19 cellular contexts compared by ENCODE assay signal in the genomic region with DNA sequence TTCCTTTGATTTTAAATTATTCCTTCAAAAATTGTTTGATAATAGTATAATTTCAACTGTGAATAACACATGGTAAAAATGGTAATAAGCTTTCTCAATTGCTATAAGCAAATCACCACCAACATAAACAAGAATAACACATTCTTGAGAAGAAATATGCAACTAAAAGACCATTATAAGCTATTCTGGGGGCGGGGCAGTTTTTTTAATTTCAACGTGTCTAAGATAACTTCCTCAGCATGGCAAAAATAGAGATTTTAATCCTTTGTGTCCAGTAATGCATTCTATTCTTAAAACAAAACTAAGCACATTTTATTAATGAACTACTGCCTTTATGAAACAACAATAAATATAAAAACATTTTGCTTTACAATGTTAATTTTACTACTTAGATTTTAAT. TPM values are rescaled to one million over a fixed set of nuclear protein-coding genes. Genes with fewer than 3 reads are reported as not detected.
DNase-seq lines count a peak whose midpoint lies in the region; ATAC-seq, FAIRE-seq and TF ChIP-seq lines count a peak whose summit lies in the region.
"Had no signal": no experiment of that assay in that cellular context is flagged by ENCODE, and none has a peak within 500 bp of the region (broad histone marks: within the 10 kb centered on the region; RNA-seq: fewer than 3 reads in every experiment).

No MANE protein-coding gene starts in this region.

- H3K36me3 ChIP-seq in SK-N-SH (replicated peaks in 1 of 2; ENCODE audit: control insufficient read depth in 1 of 2, insufficient read depth in 2 of 2, low read length in 1 of 2) (no peaks in the 10 kb centered on the region), HepG2 (replicated peaks in 1 of 2; ENCODE audit: control insufficient read depth in 1 of 2, insufficient read depth in 2 of 2, low read length in 2 of 2) (peaks cover 0 to 3% of the 10 kb centered on the region in 2 experiments; a peak in 1 of 5 replicates), gastroesophageal sphincter (no peaks in the 10 kb centered on the region)
- H3K36me3 ChIP-seq: colonic mucosa, lower lobe of right lung had no signal

- in situ Hi-C loops in HepG2 (cut with HindIII; ENCODE audit: extremely low pct_ligation_motif_present, low pct_unique_long_range_greater_than_20kb): no loop called here

- BruUV-seq in HepG2 (replicated peaks; lab: Mats Ljungman, UMichigan): no TSS peak

- CTCF ChIA-PET in SK-N-SH (lab: Yijun Ruan, JAX): interaction anchor here (0.6 to 1.3 kb wide), 2 partner anchors 19 to 319 kb away, joined by 3 to 4 read pairs; no protein-coding TSS in a partner anchor
- CTCF ChIA-PET in HepG2 (lab: Yijun Ruan, JAX; ENCODE audit: low intra/inter-chr PET ratio, low total read pairs): no interaction called here

- H3K79me2 ChIP-seq in SK-N-SH (ENCODE audit: insufficient read depth) (no peaks in the 10 kb centered on the region), HepG2 (ENCODE audit: insufficient read depth, low read length) (peaks cover 41% of the 10 kb centered on the region)

- no peak for FAIRE-seq in HepG2 (lab: Jason Lieb, UNC)
- FAIRE-seq: GM12891 had no signal

- H3K4me2 ChIP-seq in SK-N-SH (0 out of 2 replicates have a peak overlapping the region, but pooled peaks have one; percentile 47), HepG2 (ENCODE audit: low read depth, low read length) (peak overlapping the region; percentile 76)

- no peak for TF ChIP-seq CTCF in SK-N-SH (IDR thresholded peaks at IDR 0.05)
- TF ChIP-seq CTCF in HFF-Myc (IDR thresholded peaks at IDR 0.05; ENCODE audit: low read depth, low read length, missing control alignments): no peak
- no peak for TF ChIP-seq CTCF in HepG2 (CRISPR knock-in tag; IDR thresholded peaks at IDR 0.05)
- TF ChIP-seq CTCF in gastroesophageal sphincter (IDR thresholded peaks at IDR 0.05): no peak

- DNase-seq in SK-N-SH: no peak
- no peak for DNase-seq in HFF-Myc (ENCODE audit: extremely low read depth, low read depth)
- peak; percentile 36 for DNase-seq in RPMI8226
- DNase-seq in HepG2 (ENCODE audit: low spot score): no peak
- DNase-seq in T-helper 9 cell: no peak
- DNase-seq in stimulated activated CD4-positive, alpha-beta T cell treated with anti-CD3 and anti-CD28 coated beads, Interleukin-1b, Interleukin-23, amount 100 ng/mL, for 48 hours: no peak
- DNase-seq: activated CD4-positive, alpha-beta T cell treated with anti-CD3 and anti-CD28 coated beads, Interleukin-2, amount 10 ng/mL, durations not matched to agents 7 days and 5 days; activated naive CD4-positive, alpha-beta T cell treated with anti-CD3 and anti-CD28 coated beads for 36 hours; colonic mucosa; hippocampal formation; IMR-90; lower lobe of right lung; occipital lobe; retina; SW 1271; testis had no signal

- H3K9me2 ChIP-seq in SK-N-SH: no peaks in the 10 kb centered on the region

- POLR2A ChIA-PET in SK-N-SH (lab: Yijun Ruan, JAX) (no interaction called here), HepG2 (lab: Yijun Ruan, JAX) (no interaction called here)

- 7% methylated on average over 2 of the region's 2 CpGs for WGBS in SK-N-SH (ENCODE audit: low lambda C conversion rate)
- WGBS in HepG2 (ENCODE audit: low lambda C conversion rate): 56% methylated on average over 2 of the region's 2 CpGs
- WGBS in gastroesophageal sphincter (ENCODE audit: low coverage in 1 of 2), 2 donors: 28 to 34% methylated on average over 2 of the region's 2 CpGs

- H3K4me1 ChIP-seq in SK-N-SH (ENCODE audit: control insufficient read depth in 1 of 2, insufficient read depth in 2 of 2, low read depth in 1 of 2, low read length in 1 of 2) (peaks cover 0 to 4% of the 10 kb centered on the region in 2 experiments; a peak in 2 of 4 replicates), HepG2 (ENCODE audit: insufficient read depth, low read length) (peaks cover 33% of the 10 kb centered on the region), gastroesophageal sphincter (peaks cover 0 to 17% (median 0%) of the 10 kb centered on the region in 3 donors)
- H3K4me1 ChIP-seq: colonic mucosa, lower lobe of right lung, testis had no signal

- ATAC-seq in SK-N-SH treated with all-trans-retinoic acid at 6 μM for 48 hours (no peak), HepG2 (no peak), gastroesophageal sphincter (no peak)
- ATAC-seq: lower lobe of right lung had no signal

- H3K4me3 ChIP-seq in SK-N-SH (ENCODE audit: low read depth in 2 of 2, low read length in 1 of 2) (peak overlapping the region in 1 of 2 experiments; percentile 18; a peak in 2 of 4 replicates), HFF-Myc (replicated peaks; ENCODE audit: low read depth, low read length) (peak overlapping the region; percentile 47), HepG2 (replicated peaks in 1 of 3; ENCODE audit: insufficient read depth in 1 of 3, low read depth in 2 of 3, low read length in 3 of 3) (peak overlapping the region; percentile 48 to 66 (median 52); a peak in 5 of 6 replicates), gastroesophageal sphincter (no peak overlapping the region)
- H3K4me3 ChIP-seq: colonic mucosa, lower lobe of right lung had no signal

- H2AFZ ChIP-seq in SK-N-SH (ENCODE audit: low read depth): peak overlapping the region; percentile 71
- no peak overlapping the region for H2AFZ ChIP-seq in HepG2 (ENCODE audit: low read length)

- no peak overlapping the region for H3K9ac ChIP-seq in SK-N-SH
- H3K9ac ChIP-seq in HepG2 (ENCODE audit: insufficient read depth, low read depth, low read length): peak overlapping the region; percentile 54; the same call in 1 of the 2 replicates

- no peaks in the 10 kb centered on the region for H3F3A ChIP-seq in SK-N-SH (replicated peaks; ENCODE audit: insufficient read depth)

- H3K27ac ChIP-seq in SK-N-SH (ENCODE audit: low read depth in 2 of 2, low read length in 1 of 2) (peak overlapping the region; percentile 31 to 36; a peak in 2 of 4 replicates), HepG2 (ENCODE audit: extremely low read length, insufficient read depth, low read length) (no peak overlapping the region), gastroesophageal sphincter (no peak overlapping the region)
- H3K27ac ChIP-seq: colonic mucosa, lower lobe of right lung, testis had no signal

- intact Hi-C loops in HepG2 (cut with micrococcal nuclease; ENCODE audit: unreplicated experiment): no loop called here

- TF ChIP-seq RAD21 in SK-N-SH (IDR thresholded peaks at IDR 0.05; ENCODE audit: low read length) (no peak), HepG2 (CRISPR knock-in tag; IDR thresholded peaks at IDR 0.05) (no peak)

- H3K9me3 ChIP-seq in SK-N-SH: no peaks in the 10 kb centered on the region
- H3K9me3 ChIP-seq in HepG2 (ENCODE audit: low read length): 0 out of 2 replicates have a peak, but pooled peaks cover 2% of the 10 kb centered on the region
- H3K9me3 ChIP-seq in gastroesophageal sphincter: no peaks in the 10 kb centered on the region
- H3K9me3 ChIP-seq: colonic mucosa, testis had no signal

- no peaks in the 10 kb centered on the region for H4K20me1 ChIP-seq in SK-N-SH (ENCODE audit: insufficient read depth)
- no peaks in the 10 kb centered on the region for H4K20me1 ChIP-seq in HepG2 (ENCODE audit: insufficient read depth, low read length)

- H3K27me3 ChIP-seq in SK-N-SH (ENCODE audit: insufficient read depth) (no peaks in the 10 kb centered on the region), HepG2 (ENCODE audit: control insufficient read depth in 1 of 2, insufficient read depth in 2 of 2, low read length in 2 of 2) (no peaks in the 10 kb centered on the region), gastroesophageal sphincter (no peaks in the 10 kb centered on the region)
- H3K27me3 ChIP-seq: colonic mucosa, testis had no signal

- TF ChIP-seq POLR2A in HepG2 (IDR thresholded peaks at IDR 0.05; ENCODE audit: insufficient read depth in 1 of 2, low read depth in 2 of 2, low read length in 2 of 2): no peak
- TF ChIP-seq POLR2A in gastroesophageal sphincter (IDR thresholded peaks at IDR 0.05): no peak

- TF ChIP-seq EP300 in SK-N-SH (IDR thresholded peaks at IDR 0.05; ENCODE audit: borderline replicate concordance in 1 of 2, low read depth in 1 of 2, low read length in 1 of 2): no peak
- TF ChIP-seq EP300 in HepG2 (IDR thresholded peaks at IDR 0.05; ENCODE audit: low read depth in 2 of 2, low read length in 2 of 2): no peak
- TF ChIP-seq EP300 in HepG2 (CRISPR knock-in tag; IDR thresholded peaks at IDR 0.05; ENCODE audit: borderline replicate concordance): no peak
- no peak for TF ChIP-seq EP300 in gastroesophageal sphincter (IDR thresholded peaks at IDR 0.05)

RNA-seq across cellular contexts. Expression of a gene that starts 1.5 kb away (rescaled TPM):
- polyA plus RNA-seq in SK-N-SH (2012; rRNA removed) (7.9 and 9.3 TPM in 2 replicates), HepG2 (2011; rRNA removed) (42.6 and 43.9 TPM in 2 replicates)
- 13.8 and 18.3 TPM in 2 replicates for polyA plus RNA-seq in SK-N-SH (2012; cell fraction: cytosol; rRNA removed)
- polyA plus RNA-seq in SK-N-SH (2012; cell fraction: nucleus; rRNA removed): 2.4 and 4.2 TPM in 2 replicates
- total RNA-seq in HepG2 (2016; rRNA removed; fragmentation: Illumina TruSeq; extraction: Trizol) (11.6 and 14.4 TPM in 2 replicates), gastroesophageal sphincter (1 to 10 TPM; 2.5 to 4.6 (median 3.3) TPM)
- total RNA-seq in HepG2 (2016; cell fraction: cytosol; rRNA removed; fragmentation: Illumina TruSeq; extraction: Trizol; ENCODE audit: low read depth): 3.2 and 3.5 TPM in 2 replicates
- total RNA-seq in HepG2 (2016; cell fraction: insoluble cytoplasmic fraction; rRNA removed; fragmentation: Illumina TruSeq; extraction: Trizol): 10.7 and 18.0 TPM in 2 replicates
- 5.5 and 7.4 TPM in 2 replicates for total RNA-seq in HepG2 (2016; cell fraction: membrane; rRNA removed; fragmentation: Illumina TruSeq; extraction: Trizol)
- total RNA-seq in HepG2 (2016; cell fraction: nucleus; rRNA removed; fragmentation: Illumina TruSeq; extraction: Trizol): 4.7 and 5.1 TPM in 2 replicates
- 21.0 and 40.0 TPM in 2 replicates for polyA plus RNA-seq in HepG2 (2011; cell fraction: cytosol; rRNA removed)
- polyA plus RNA-seq in HepG2 (2011; cell fraction: nucleus; rRNA removed): 7.5 and 15.1 TPM in 2 replicates
- polyA plus RNA-seq in HepG2 (2012): 81.9 and 82.1 TPM in 2 replicates
- polyA plus RNA-seq in HepG2 (2016; cell fraction: cytosol; fragmentation: Illumina TruSeq; extraction: Trizol; ENCODE audit: low read depth): 1.9 and 3.5 TPM in 2 replicates
- 13.4 and 19.0 TPM in 2 replicates for polyA plus RNA-seq in HepG2 (2016; cell fraction: insoluble cytoplasmic fraction; fragmentation: Illumina TruSeq; extraction: Trizol; ENCODE audit: low read depth)
- polyA plus RNA-seq in HepG2 (2016; cell fraction: membrane; fragmentation: Illumina TruSeq; extraction: Trizol; ENCODE audit: low read depth): 3.8 and 4.2 TPM in 2 replicates
- polyA plus RNA-seq in HepG2 (2016; cell fraction: nucleus; fragmentation: Illumina TruSeq; extraction: Trizol; ENCODE audit: insufficient read depth, low read depth): 5.6 and 5.8 TPM in 2 replicates
- polyA minus RNA-seq in HepG2 (2011; rRNA and poly(A)+ RNA removed; ENCODE audit: low replicate concordance): 2.8 and 6.8 TPM in 2 replicates
- 10.6 and 13.8 TPM in 2 replicates for polyA minus RNA-seq in HepG2 (2011; cell fraction: cytosol; rRNA and poly(A)+ RNA removed)
- 10.3 and 17.5 TPM in 2 replicates for polyA minus RNA-seq in HepG2 (2011; cell fraction: nucleus; rRNA and poly(A)+ RNA removed)

RNA-seq across cellular contexts. Expression of a gene that starts 48.0 kb away (rescaled TPM):
- 6.0 and 7.0 TPM in 2 replicates for polyA plus RNA-seq in SK-N-SH (2012; rRNA removed)
- 9.6 and 11.2 TPM in 2 replicates for polyA plus RNA-seq in SK-N-SH (2012; cell fraction: cytosol; rRNA removed)
- polyA plus RNA-seq in SK-N-SH (2012; cell fraction: nucleus; rRNA removed): 3.6 and 8.0 TPM in 2 replicates
- total RNA-seq in HepG2 (2016; rRNA removed; fragmentation: Illumina TruSeq; extraction: Trizol): 10.2 and 16.6 TPM in 2 replicates
- total RNA-seq in HepG2 (2016; cell fraction: cytosol; rRNA removed; fragmentation: Illumina TruSeq; extraction: Trizol; ENCODE audit: low read depth): 2.2 and 4.1 TPM in 2 replicates
- 10.3 and 15.9 TPM in 2 replicates for total RNA-seq in HepG2 (2016; cell fraction: insoluble cytoplasmic fraction; rRNA removed; fragmentation: Illumina TruSeq; extraction: Trizol)
- total RNA-seq in HepG2 (2016; cell fraction: membrane; rRNA removed; fragmentation: Illumina TruSeq; extraction: Trizol): 4.9 and 6.6 TPM in 2 replicates
- 10.6 and 12.4 TPM in 2 replicates for total RNA-seq in HepG2 (2016; cell fraction: nucleus; rRNA removed; fragmentation: Illumina TruSeq; extraction: Trizol)
- 7.5 and 9.4 TPM in 2 replicates for polyA plus RNA-seq in HepG2 (2011; rRNA removed)
- polyA plus RNA-seq in HepG2 (2011; cell fraction: cytosol; rRNA removed): 3.4 and 5.3 TPM in 2 replicates
- polyA plus RNA-seq in HepG2 (2011; cell fraction: nucleus; rRNA removed): 3.2 and 3.6 TPM in 2 replicates
- polyA plus RNA-seq in HepG2 (2012): 10.6 and 11.9 TPM in 2 replicates
- 0.53 and 0.71 TPM in 2 replicates for polyA plus RNA-seq in HepG2 (2016; cell fraction: cytosol; fragmentation: Illumina TruSeq; extraction: Trizol; ENCODE audit: low read depth)
- 16.9 and 17.4 TPM in 2 replicates for polyA plus RNA-seq in HepG2 (2016; cell fraction: insoluble cytoplasmic fraction; fragmentation: Illumina TruSeq; extraction: Trizol; ENCODE audit: low read depth)
- 2.9 and 3.1 TPM in 2 replicates for polyA plus RNA-seq in HepG2 (2016; cell fraction: membrane; fragmentation: Illumina TruSeq; extraction: Trizol; ENCODE audit: low read depth)
- polyA plus RNA-seq in HepG2 (2016; cell fraction: nucleus; fragmentation: Illumina TruSeq; extraction: Trizol; ENCODE audit: insufficient read depth, low read depth): 12.2 and 12.6 TPM in 2 replicates
- polyA minus RNA-seq in HepG2 (2011; rRNA and poly(A)+ RNA removed; ENCODE audit: low replicate concordance): 2.7 and 7.2 TPM in 2 replicates
- 8.3 and 9.1 TPM in 2 replicates for polyA minus RNA-seq in HepG2 (2011; cell fraction: cytosol; rRNA and poly(A)+ RNA removed)
- 10.7 and 12.6 TPM in 2 replicates for polyA minus RNA-seq in HepG2 (2011; cell fraction: nucleus; rRNA and poly(A)+ RNA removed)
- total RNA-seq in gastroesophageal sphincter: 10 to 100 TPM; 22.1 to 39.8 (median 33.4) TPM

Comparison
In these comparisons a context has a peak if more than half of its experiments do, and no peak if none do; other contexts are left out.
1. H3K27ac ChIP-seq: peak in SK-N-SH (2 of 2); none in HepG2 (single experiment) and gastroesophageal sphincter (0 of 4).
2. H3K4me3 ChIP-seq: peak in HFF-Myc (single experiment) and HepG2 (3 of 3); none in gastroesophageal sphincter (0 of 2).